ENCODE assay signal across 1 cellular context in the genomic region with DNA sequence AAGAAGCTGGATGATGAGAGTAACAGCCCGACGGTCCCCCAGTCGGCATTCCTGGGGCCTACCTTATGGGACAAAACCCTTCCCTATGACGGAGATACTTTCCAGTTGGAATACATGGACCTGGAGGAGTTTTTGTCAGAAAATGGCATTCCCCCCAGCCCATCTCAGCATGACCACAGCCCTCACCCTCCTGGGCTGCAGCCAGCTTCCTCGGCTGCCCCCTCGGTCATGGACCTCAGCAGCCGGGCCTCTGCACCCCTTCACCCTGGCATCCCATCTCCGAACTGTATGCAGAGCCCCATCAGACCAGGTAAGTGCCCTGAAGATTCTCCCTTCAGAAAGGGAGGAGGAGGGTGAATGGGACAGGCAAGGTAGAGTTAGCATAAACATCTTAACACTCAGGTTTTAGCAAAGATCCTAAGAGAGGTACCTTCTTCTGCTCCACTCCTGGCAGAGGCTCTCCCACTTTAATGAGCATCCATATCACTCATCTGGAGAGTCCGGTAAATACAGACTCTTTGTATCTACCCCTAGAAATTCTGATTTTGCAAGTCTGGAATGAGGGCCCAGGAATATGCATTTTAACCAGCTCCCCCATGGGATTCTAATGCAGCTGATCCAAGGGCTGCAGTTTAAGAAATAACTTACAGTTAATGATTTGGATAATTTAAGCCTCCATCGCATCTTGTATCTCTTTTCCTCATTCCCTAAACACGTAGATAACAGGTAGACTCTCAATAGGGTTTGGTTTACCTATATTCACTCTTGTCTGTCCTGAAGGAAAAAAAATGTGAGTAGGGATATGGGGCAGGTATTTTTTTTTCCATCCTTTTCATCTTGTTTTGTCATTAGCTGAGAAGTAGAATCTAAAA.
TF ChIP-seq lines count a peak whose summit lies in the region.

No MANE protein-coding gene starts in this region.

TF ChIP-seq in HepG2, 621 proteins besides CTCF, POLR2A, EP300 and RAD21 (continues in another document):
- TF ChIP-seq, protein P1, sequence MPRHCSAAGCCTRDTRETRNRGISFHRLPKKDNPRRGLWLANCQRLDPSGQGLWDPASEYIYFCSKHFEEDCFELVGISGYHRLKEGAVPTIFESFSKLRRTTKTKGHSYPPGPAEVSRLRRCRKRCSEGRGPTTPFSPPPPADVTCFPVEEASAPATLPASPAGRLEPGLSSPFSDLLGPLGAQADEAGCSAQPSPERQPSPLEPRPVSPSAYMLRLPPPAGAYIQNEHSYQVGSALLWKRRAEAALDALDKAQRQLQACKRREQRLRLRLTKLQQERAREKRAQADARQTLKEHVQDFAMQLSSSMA (CRISPR knock-in tag; IDR thresholded peaks at IDR 0.05), result no peak
- TF ChIP-seq, protein P2, sequence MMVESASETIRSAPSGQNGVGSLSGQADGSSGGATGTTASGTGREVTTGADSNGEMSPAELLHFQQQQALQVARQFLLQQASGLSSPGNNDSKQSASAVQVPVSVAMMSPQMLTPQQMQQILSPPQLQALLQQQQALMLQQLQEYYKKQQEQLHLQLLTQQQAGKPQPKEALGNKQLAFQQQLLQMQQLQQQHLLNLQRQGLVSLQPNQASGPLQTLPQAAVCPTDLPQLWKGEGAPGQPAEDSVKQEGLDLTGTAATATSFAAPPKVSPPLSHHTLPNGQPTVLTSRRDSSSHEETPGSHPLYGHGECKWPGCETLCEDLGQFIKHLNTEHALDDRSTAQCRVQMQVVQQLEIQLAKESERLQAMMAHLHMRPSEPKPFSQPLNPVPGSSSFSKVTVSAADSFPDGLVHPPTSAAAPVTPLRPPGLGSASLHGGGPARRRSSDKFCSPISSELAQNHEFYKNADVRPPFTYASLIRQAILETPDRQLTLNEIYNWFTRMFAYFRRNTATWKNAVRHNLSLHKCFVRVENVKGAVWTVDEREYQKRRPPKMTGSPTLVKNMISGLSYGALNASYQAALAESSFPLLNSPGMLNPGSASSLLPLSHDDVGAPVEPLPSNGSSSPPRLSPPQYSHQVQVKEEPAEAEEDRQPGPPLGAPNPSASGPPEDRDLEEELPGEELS (CRISPR knock-in tag; IDR thresholded peaks at IDR 0.05), result peak; percentile 20; the same call in 1 of the 2 replicates
- TF ChIP-seq, protein P3, sequence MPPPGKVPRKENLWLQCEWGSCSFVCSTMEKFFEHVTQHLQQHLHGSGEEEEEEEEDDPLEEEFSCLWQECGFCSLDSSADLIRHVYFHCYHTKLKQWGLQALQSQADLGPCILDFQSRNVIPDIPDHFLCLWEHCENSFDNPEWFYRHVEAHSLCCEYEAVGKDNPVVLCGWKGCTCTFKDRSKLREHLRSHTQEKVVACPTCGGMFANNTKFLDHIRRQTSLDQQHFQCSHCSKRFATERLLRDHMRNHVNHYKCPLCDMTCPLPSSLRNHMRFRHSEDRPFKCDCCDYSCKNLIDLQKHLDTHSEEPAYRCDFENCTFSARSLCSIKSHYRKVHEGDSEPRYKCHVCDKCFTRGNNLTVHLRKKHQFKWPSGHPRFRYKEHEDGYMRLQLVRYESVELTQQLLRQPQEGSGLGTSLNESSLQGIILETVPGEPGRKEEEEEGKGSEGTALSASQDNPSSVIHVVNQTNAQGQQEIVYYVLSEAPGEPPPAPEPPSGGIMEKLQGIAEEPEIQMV (CRISPR knock-in tag; IDR thresholded peaks at IDR 0.05; ENCODE audit: low read depth), result no peak
- TF ChIP-seq, protein P4, sequence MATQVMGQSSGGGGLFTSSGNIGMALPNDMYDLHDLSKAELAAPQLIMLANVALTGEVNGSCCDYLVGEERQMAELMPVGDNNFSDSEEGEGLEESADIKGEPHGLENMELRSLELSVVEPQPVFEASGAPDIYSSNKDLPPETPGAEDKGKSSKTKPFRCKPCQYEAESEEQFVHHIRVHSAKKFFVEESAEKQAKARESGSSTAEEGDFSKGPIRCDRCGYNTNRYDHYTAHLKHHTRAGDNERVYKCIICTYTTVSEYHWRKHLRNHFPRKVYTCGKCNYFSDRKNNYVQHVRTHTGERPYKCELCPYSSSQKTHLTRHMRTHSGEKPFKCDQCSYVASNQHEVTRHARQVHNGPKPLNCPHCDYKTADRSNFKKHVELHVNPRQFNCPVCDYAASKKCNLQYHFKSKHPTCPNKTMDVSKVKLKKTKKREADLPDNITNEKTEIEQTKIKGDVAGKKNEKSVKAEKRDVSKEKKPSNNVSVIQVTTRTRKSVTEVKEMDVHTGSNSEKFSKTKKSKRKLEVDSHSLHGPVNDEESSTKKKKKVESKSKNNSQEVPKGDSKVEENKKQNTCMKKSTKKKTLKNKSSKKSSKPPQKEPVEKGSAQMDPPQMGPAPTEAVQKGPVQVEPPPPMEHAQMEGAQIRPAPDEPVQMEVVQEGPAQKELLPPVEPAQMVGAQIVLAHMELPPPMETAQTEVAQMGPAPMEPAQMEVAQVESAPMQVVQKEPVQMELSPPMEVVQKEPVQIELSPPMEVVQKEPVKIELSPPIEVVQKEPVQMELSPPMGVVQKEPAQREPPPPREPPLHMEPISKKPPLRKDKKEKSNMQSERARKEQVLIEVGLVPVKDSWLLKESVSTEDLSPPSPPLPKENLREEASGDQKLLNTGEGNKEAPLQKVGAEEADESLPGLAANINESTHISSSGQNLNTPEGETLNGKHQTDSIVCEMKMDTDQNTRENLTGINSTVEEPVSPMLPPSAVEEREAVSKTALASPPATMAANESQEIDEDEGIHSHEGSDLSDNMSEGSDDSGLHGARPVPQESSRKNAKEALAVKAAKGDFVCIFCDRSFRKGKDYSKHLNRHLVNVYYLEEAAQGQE (IDR thresholded peaks at IDR 0.05; ENCODE audit: borderline replicate concordance in 1 of 2, low read depth in 1 of 2, low read length in 2 of 2), result 0 out of 4 replicates have a peak, but pooled peaks of 1 of the 2 experiments have one; percentile 18
- TF ChIP-seq HNRNPL (IDR thresholded peaks at IDR 0.05; ENCODE audit: low read depth, low read length) (0 out of 2 replicates have a peak, but pooled peaks have one; percentile 24), ZMYM4 (CRISPR knock-in tag; IDR thresholded peaks at IDR 0.05) (no peak; the same call in 1 of the 2 replicates), ZSCAN30 (CRISPR knock-in tag; IDR thresholded peaks at IDR 0.05) (peak; percentile 77; the same call in 1 of the 2 replicates), LCORL (IDR thresholded peaks at IDR 0.05) (no peak), LCORL (CRISPR knock-in tag; IDR thresholded peaks at IDR 0.05) (no peak), PCBP2 (optimal IDR thresholded peaks at IDR 0.05; ENCODE audit: low read depth, low read length, poor library complexity, severe bottlenecking) (no peak), CCAR2 (optimal IDR thresholded peaks at IDR 0.05; ENCODE audit: low read depth, low read length) (no peak), ZNF564 (CRISPR knock-in tag; IDR thresholded peaks at IDR 0.05) (no peak), ATF7-NPFF (CRISPR knock-in tag; IDR thresholded peaks at IDR 0.05; ENCODE audit: low read depth) (peak; percentile 51; the same call in 1 of the 2 replicates), ZNF709 (CRISPR knock-in tag; IDR thresholded peaks at IDR 0.05) (no peak; the same call in 1 of the 2 replicates), ATF1 (CRISPR knock-in tag; IDR thresholded peaks at IDR 0.05) (no peak), NKX3-1 (CRISPR knock-in tag; IDR thresholded peaks at IDR 0.05) (peak; percentile 70; the same call in 1 of the 2 replicates), YY1 (IDR thresholded peaks at IDR 0.05; ENCODE audit: insufficient read depth, insufficient replicate concordance, low read depth, low read length) (no peak), ZFY (CRISPR knock-in tag; IDR thresholded peaks at IDR 0.05) (peak; percentile 65), FOSL1 (CRISPR knock-in tag; IDR thresholded peaks at IDR 0.05; ENCODE audit: borderline replicate concordance) (no peak), ZNF253 (CRISPR knock-in tag; IDR thresholded peaks at IDR 0.05; ENCODE audit: borderline replicate concordance) (no peak), ELF1 (CRISPR knock-in tag; IDR thresholded peaks at IDR 0.05) (no peak), ZNF788 (CRISPR knock-in tag; IDR thresholded peaks at IDR 0.05; ENCODE audit: borderline replicate concordance) (no peak)
- TF ChIP-seq, protein P5, sequence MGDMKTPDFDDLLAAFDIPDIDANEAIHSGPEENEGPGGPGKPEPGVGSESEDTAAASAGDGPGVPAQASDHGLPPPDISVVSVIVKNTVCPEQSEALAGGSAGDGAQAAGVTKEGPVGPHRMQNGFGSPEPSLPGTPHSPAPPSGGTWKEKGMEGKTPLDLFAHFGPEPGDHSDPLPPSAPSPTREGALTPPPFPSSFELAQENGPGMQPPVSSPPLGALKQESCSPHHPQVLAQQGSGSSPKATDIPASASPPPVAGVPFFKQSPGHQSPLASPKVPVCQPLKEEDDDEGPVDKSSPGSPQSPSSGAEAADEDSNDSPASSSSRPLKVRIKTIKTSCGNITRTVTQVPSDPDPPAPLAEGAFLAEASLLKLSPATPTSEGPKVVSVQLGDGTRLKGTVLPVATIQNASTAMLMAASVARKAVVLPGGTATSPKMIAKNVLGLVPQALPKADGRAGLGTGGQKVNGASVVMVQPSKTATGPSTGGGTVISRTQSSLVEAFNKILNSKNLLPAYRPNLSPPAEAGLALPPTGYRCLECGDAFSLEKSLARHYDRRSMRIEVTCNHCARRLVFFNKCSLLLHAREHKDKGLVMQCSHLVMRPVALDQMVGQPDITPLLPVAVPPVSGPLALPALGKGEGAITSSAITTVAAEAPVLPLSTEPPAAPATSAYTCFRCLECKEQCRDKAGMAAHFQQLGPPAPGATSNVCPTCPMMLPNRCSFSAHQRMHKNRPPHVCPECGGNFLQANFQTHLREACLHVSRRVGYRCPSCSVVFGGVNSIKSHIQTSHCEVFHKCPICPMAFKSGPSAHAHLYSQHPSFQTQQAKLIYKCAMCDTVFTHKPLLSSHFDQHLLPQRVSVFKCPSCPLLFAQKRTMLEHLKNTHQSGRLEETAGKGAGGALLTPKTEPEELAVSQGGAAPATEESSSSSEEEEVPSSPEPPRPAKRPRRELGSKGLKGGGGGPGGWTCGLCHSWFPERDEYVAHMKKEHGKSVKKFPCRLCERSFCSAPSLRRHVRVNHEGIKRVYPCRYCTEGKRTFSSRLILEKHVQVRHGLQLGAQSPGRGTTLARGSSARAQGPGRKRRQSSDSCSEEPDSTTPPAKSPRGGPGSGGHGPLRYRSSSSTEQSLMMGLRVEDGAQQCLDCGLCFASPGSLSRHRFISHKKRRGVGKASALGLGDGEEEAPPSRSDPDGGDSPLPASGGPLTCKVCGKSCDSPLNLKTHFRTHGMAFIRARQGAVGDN (CRISPR knock-in tag; IDR thresholded peaks at IDR 0.05), result peak; percentile 86
- TF ChIP-seq, protein P6, sequence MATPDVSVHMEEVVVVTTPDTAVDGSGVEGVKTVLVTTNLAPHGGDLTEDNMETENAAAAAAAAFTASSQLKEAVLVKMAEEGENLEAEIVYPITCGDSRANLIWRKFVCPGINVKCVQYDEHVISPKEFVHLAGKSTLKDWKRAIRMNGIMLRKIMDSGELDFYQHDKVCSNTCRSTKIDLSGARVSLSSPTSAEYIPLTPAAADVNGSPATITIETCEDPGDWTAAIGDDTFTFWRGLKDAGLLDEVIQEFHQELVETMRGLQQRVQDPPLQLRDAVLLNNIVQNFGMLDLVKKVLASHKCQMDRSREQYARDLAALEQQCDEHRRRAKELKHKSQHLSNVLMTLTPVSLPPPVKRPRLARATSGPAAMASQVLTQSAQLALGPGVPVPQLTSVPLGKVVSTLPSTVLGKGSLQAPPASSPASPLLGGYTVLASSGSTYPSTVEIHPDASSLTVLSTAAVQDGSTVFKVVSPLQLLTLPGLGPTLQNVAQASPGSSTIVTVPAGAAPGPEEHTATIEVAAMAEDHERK (CRISPR knock-in tag; IDR thresholded peaks at IDR 0.05; ENCODE audit: low read depth), result no peak
- TF ChIP-seq, protein P7, sequence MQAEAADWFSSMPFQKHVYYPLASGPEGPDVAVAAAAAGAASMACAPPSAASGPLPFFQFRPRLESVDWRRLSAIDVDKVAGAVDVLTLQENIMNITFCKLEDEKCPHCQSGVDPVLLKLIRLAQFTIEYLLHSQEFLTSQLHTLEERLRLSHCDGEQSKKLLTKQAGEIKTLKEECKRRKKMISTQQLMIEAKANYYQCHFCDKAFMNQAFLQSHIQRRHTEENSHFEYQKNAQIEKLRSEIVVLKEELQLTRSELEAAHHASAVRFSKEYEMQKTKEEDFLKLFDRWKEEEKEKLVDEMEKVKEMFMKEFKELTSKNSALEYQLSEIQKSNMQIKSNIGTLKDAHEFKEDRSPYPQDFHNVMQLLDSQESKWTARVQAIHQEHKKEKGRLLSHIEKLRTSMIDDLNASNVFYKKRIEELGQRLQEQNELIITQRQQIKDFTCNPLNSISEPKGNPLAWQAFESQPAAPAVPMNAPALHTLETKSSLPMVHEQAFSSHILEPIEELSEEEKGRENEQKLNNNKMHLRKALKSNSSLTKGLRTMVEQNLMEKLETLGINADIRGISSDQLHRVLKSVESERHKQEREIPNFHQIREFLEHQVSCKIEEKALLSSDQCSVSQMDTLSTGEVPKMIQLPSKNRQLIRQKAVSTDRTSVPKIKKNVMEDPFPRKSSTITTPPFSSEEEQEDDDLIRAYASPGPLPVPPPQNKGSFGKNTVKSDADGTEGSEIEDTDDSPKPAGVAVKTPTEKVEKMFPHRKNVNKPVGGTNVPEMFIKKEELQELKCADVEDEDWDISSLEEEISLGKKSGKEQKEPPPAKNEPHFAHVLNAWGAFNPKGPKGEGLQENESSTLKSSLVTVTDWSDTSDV (CRISPR knock-in tag; IDR thresholded peaks at IDR 0.05), result 0 out of 2 replicates have a peak, but pooled peaks have one; percentile 44
- TF ChIP-seq, protein P8, sequence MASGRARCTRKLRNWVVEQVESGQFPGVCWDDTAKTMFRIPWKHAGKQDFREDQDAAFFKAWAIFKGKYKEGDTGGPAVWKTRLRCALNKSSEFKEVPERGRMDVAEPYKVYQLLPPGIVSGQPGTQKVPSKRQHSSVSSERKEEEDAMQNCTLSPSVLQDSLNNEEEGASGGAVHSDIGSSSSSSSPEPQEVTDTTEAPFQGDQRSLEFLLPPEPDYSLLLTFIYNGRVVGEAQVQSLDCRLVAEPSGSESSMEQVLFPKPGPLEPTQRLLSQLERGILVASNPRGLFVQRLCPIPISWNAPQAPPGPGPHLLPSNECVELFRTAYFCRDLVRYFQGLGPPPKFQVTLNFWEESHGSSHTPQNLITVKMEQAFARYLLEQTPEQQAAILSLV (CRISPR knock-in tag; IDR thresholded peaks at IDR 0.05; ENCODE audit: borderline replicate concordance), result no peak
- TF ChIP-seq, protein P9, sequence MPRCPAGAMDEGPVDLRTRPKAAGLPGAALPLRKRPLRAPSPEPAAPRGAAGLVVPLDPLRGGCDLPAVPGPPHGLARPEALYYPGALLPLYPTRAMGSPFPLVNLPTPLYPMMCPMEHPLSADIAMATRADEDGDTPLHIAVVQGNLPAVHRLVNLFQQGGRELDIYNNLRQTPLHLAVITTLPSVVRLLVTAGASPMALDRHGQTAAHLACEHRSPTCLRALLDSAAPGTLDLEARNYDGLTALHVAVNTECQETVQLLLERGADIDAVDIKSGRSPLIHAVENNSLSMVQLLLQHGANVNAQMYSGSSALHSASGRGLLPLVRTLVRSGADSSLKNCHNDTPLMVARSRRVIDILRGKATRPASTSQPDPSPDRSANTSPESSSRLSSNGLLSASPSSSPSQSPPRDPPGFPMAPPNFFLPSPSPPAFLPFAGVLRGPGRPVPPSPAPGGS (CRISPR knock-in tag; IDR thresholded peaks at IDR 0.05), result no peak
